Comparison of ENCODE assay signal across 5 cellular contexts in genomic region chr5:344668-345067, GRCh38.
"Had no signal": no experiment of that assay in that cellular context is flagged by ENCODE, and none has a peak within 500 bp of the region (broad histone marks: within the 10 kb centered on the region; RNA-seq: fewer than 3 reads in every experiment).

No MANE protein-coding gene starts in this region.

- H3K27me3 ChIP-seq: transverse colon had no signal

- H3K27ac Mint-ChIP-seq: activated naive CD4-positive, alpha-beta T cell treated with anti-CD3 and anti-CD28 coated beads, Interleukin-2, amount 10 ng/mL, durations not matched to agents 7 days and 5 days; naive B cell had no signal

- H3K9me3 ChIP-seq: transverse colon had no signal

- H3K9me3 Mint-ChIP-seq: activated naive CD4-positive, alpha-beta T cell treated with anti-CD3 and anti-CD28 coated beads, Interleukin-2, amount 10 ng/mL, durations not matched to agents 7 days and 5 days had no signal

- DNase-seq: kidney glomerular epithelial cell, midbrain had no signal

- H3K36me3 ChIP-seq: transverse colon had no signal
